In genomic region chr2:69641887-69642708, GRCh38 we compare ENCODE assay signal across 8 cellular contexts. TPM values are rescaled to one million over a fixed set of nuclear protein-coding genes. Genes with fewer than 3 reads are reported as not detected.
DNase-seq lines count a peak whose midpoint lies in the region; ATAC-seq and TF ChIP-seq lines count a peak whose summit lies in the region.

No MANE protein-coding gene starts in this region.

- peak overlapping the region; percentile 97 for H3K4me3 Mint-ChIP-seq in natural killer cell

- peak overlapping the region in 56 of 59 donors; percentile 28 to 100 (median 98) for H3K27ac ChIP-seq in dorsolateral prefrontal cortex

- ATAC-seq in natural killer cell: no peak
- no peak for ATAC-seq in GM19023 (IDR thresholded peaks at IDR 0.05; ENCODE audit: unreplicated experiment)
- ATAC-seq in HG03439 (IDR thresholded peaks at IDR 0.05; ENCODE audit: unreplicated experiment): no peak

- H3K4me1 Mint-ChIP-seq in natural killer cell: peaks cover 90 to 91% of the 10 kb centered on the region in 2 donors

- H3K4me3 ChIP-seq in AG09309 (ENCODE audit: control insufficient read depth, low read depth, low read length) (peak overlapping the region; percentile 91), LNCaP clone FGC (ENCODE audit: low read depth, low read length) (peak overlapping the region; percentile 70), dorsolateral prefrontal cortex (peak overlapping the region; percentile 73 to 100 (median 96))

- no peaks in the 10 kb centered on the region for H3K36me3 Mint-ChIP-seq in natural killer cell

- peak overlapping the region; percentile 95 to 97 for H3K27ac Mint-ChIP-seq in natural killer cell

- no peaks in the 10 kb centered on the region for H3K27me3 Mint-ChIP-seq in natural killer cell (ENCODE audit: low read depth in 2 of 2)

- intact Hi-C loops in dorsolateral prefrontal cortex (cut with DNase I): loop anchor here (2.0 to 10.0 kb wide), 6 partner anchors 60 to 257 kb away; partner anchors contain the start of genes GFPT1 (in 1 of the 2), GMCL1 (in 1 of the 2) and NFU1 (in 1 of the 2)
- intact Hi-C loops in natural killer cell (cut with micrococcal nuclease): loop anchor here (2.0 to 10.0 kb wide), 3 partner anchors 13 to 185 kb away; partner anchors contain the start of gene GMCL1

- TF ChIP-seq CTCF in AG09309 (IDR thresholded peaks at IDR 0.05; ENCODE audit: control insufficient read depth, insufficient read depth, low read depth, low read length, missing control alignments) (no peak), LNCaP clone FGC (IDR thresholded peaks at IDR 0.05; ENCODE audit: control insufficient read depth, extremely low read depth, insufficient read depth) (no peak), dorsolateral prefrontal cortex (IDR thresholded peaks at IDR 0.05 in 54 of 56, conservative IDR thresholded peaks at IDR 0.05 in 2 of 56; ENCODE audit: low read depth in 1 of 56, partially characterized antibody in 56 of 56) (no peak), natural killer cell (IDR thresholded peaks at IDR 0.05) (no peak)

- H3K9me3 Mint-ChIP-seq in natural killer cell: no peaks in the 10 kb centered on the region

- DNase-seq in AG09309 (ENCODE audit: low read depth): no peak
- DNase-seq in LNCaP clone FGC (ENCODE audit: low read depth): no peak
- no peak for DNase-seq in dorsolateral prefrontal cortex
- DNase-seq in natural killer cell: no peak
- no peak for DNase-seq in NCI-H510A (lab: John Stamatoyannopoulos, UW)
- no peak for DNase-seq in superior temporal gyrus (ENCODE audit: extremely low spot score)

- no peaks in the 10 kb centered on the region for H3K27me3 ChIP-seq in dorsolateral prefrontal cortex

RNA-seq across cellular contexts. Expression of gene AAK1, which starts 1.4 kb away (rescaled TPM):
- total RNA-seq in dorsolateral prefrontal cortex: 100 to 1,000 TPM in 119 of 120 experiments, 10 to 100 TPM in 1; 97.4 to 260 (median 192) TPM
- total RNA-seq in natural killer cell: 100 to 1,000 TPM; 174 to 249 (median 204) TPM
